Comparison of ENCODE assay signal across 11 cellular contexts in genomic region chr3:102038477-102039142, GRCh38.
A peak's percentile ranks its signal among the peaks of the same experiment; 100 is the strongest.
DNase-seq lines count a peak whose midpoint lies in the region; ATAC-seq lines count a peak whose summit lies in the region.
"Had no signal": no experiment of that assay in that cellular context is flagged by ENCODE, and none has a peak within 500 bp of the region (broad histone marks: within the 10 kb centered on the region; RNA-seq: fewer than 3 reads in every experiment).

No MANE protein-coding gene starts in this region.

- DNase-seq in medulla oblongata (ENCODE audit: extremely low spot score) (peak; percentile 81), kidney glomerular epithelial cell (lab: John Stamatoyannopoulos, UW) (no peak), HT-29 (ENCODE audit: low spot score) (no peak), AG08396 (ENCODE audit: low spot score) (no peak)
- no peak for DNase-seq in activated CD8-positive, alpha-beta memory T cell treated with anti-CD3 and anti-CD28 coated beads for 24 hours
- DNase-seq: activated effector memory CD4-positive, alpha-beta T cell treated with anti-CD3 and anti-CD28 coated beads, Interleukin-2, amount 50 U/mL, for 16 hours; DMS79 treated with DMSO at 0.1 percent for 48 hours; RPMI8226 had no signal

- peak; percentile 73 for ATAC-seq in GM18519 (IDR thresholded peaks at IDR 0.05; ENCODE audit: low FRiP score, unreplicated experiment)
- ATAC-seq in GM21717 (IDR thresholded peaks at IDR 0.05; ENCODE audit: unreplicated experiment) = peak; percentile 78
- peak; percentile 75 for ATAC-seq in HG03457 (IDR thresholded peaks at IDR 0.05; ENCODE audit: unreplicated experiment)
